Comparison of ENCODE assay signal across 22 cellular contexts in the genomic region with DNA sequence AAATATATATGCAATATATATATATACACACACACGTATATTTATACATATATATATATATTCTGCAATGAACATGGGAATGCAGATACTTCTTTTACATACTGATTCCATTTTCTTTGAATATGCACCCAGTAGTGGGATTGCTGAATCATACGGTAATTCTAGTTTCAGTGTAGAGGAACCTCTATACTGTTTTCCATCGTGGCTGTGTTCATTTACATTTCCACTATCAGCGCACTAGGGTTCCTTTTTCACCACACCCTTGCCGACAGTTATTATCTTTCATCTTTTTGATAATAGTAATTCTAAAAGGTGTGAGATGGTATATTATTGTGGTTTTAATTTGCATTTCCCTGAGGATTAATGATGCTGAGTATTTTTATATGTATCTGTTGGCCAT.
"Had no signal": no experiment of that assay in that cellular context is flagged by ENCODE, and none has a peak within 500 bp of the region (broad histone marks: within the 10 kb centered on the region; RNA-seq: fewer than 3 reads in every experiment).

No MANE protein-coding gene starts in this region.

- H3K9me3 Mint-ChIP-seq: stimulated activated memory B cell treated with anti-CD40 and anti-IgM and Interleukin-4, amounts not matched to agents 10 μg/mL and 1 μg/mL and 100 μg/mL, for 72 hours had no signal

- H3K4me3 Mint-ChIP-seq: naive thymus-derived CD4-positive, alpha-beta T cell; stimulated activated memory B cell treated with anti-CD40 and anti-IgM and Interleukin-4, amounts not matched to agents 10 μg/mL and 1 μg/mL and 100 μg/mL, for 72 hours had no signal

- H3K27me3 ChIP-seq: colonic mucosa, heart left ventricle, neutrophil, spleen, stomach, transverse colon had no signal

- ATAC-seq: heart left ventricle; left colon; left ventricle myocardium superior; naive thymus-derived CD4-positive, alpha-beta T cell; sciatic nerve; stimulated activated memory B cell treated with anti-CD40 and anti-IgM and Interleukin-4, amounts not matched to agents 10 μg/mL and 1 μg/mL and 100 μg/mL, for 72 hours had no signal

- H3K4me3 ChIP-seq: colonic mucosa, heart left ventricle, lung, spleen, stomach, thoracic aorta, transverse colon had no signal

- H3K27me3 Mint-ChIP-seq: naive thymus-derived CD4-positive, alpha-beta T cell; stimulated activated memory B cell treated with anti-CD40 and anti-IgM and Interleukin-4, amounts not matched to agents 10 μg/mL and 1 μg/mL and 100 μg/mL, for 72 hours had no signal

- H3K4me1 ChIP-seq: colonic mucosa, transverse colon had no signal

- H3K9me3 ChIP-seq: colonic mucosa, heart left ventricle, neutrophil, spleen, stomach, thoracic aorta, transverse colon had no signal

- H3K36me3 ChIP-seq: colonic mucosa, heart left ventricle, neutrophil, spleen, stomach, thoracic aorta, transverse colon had no signal

- DNase-seq: colonic mucosa; effector CD4-positive, alpha-beta T cell; foreskin melanocyte; heart left ventricle; hippocampal formation; left colon; left ventricle myocardium superior; mesendoderm; naive thymus-derived CD4-positive, alpha-beta T cell; posterior cingulate gyrus; spleen; stimulated activated CD4-positive, alpha-beta T cell treated with anti-CD3 and anti-CD28 coated beads, Interleukin-15, amount 100 ng/mL, for 24 hours; stimulated activated CD4-positive, alpha-beta T cell treated with anti-CD3 and anti-CD28 coated beads, Interleukin-1b, Interleukin-23, amount 100 ng/mL, for 48 hours; stimulated activated CD4-positive, alpha-beta T cell treated with anti-CD3 and anti-CD28 coated beads, Interleukin-4, amount 100 ng/mL, for 24 hours; stomach; substantia nigra; transverse colon had no signal

- H3K27ac ChIP-seq: colonic mucosa, heart left ventricle, neutrophil, spleen, stomach, thoracic aorta, transverse colon had no signal
